Comparison of ENCODE assay signal across 8 cellular contexts in genomic region chr1:41268154-41268770, GRCh38. TPM values are rescaled to one million over a fixed set of nuclear protein-coding genes. Genes with fewer than 3 reads are reported as not detected.
DNase-seq lines count a peak whose midpoint lies in the region; ATAC-seq and TF ChIP-seq lines count a peak whose summit lies in the region.

No MANE protein-coding gene starts in this region.

- H3K27me3 ChIP-seq in DOHH2 (ENCODE audit: control insufficient read depth, low read length) (peaks cover 3% of the 10 kb centered on the region; the same call in 1 of the 2 replicates), MM.1S (replicated peaks; ENCODE audit: insufficient read depth, low read length) (no peaks in the 10 kb centered on the region), ovary (no peaks in the 10 kb centered on the region), thyroid gland (no peaks in the 10 kb centered on the region)

- WGBS in ovary, 3 donors = 10 to 13% (median 13%) methylated on average over 8 of the region's 8 CpGs
- 12 to 18% methylated on average over 5 to 8 of the region's 8 CpGs for WGBS in thyroid gland, 2 donors

- H3K27ac ChIP-seq in DOHH2 (ENCODE audit: low read depth, low read length) (no peak overlapping the region), MM.1S (ENCODE audit: low read length) (no peak overlapping the region), ovary (no peak overlapping the region), thyroid gland (no peak overlapping the region)

- intact Hi-C loops in ovary (cut with DNase I) (loop anchor here (2.0 to 5.0 kb wide), 2 partner anchors 149 kb away; no protein-coding TSS in a partner anchor), thyroid gland (cut with DNase I) (loop anchor here (2.0 kb wide), 1 partner anchor 149 kb away; no protein-coding TSS in a partner anchor)

- H3K4me3 ChIP-seq in DOHH2 (ENCODE audit: low read length) (no peak overlapping the region), MM.1S (ENCODE audit: low read length) (no peak overlapping the region), ovary (no peak overlapping the region), thyroid gland (replicated peaks in 1 of 3) (no peak overlapping the region)

- H3K4me2 ChIP-seq in DOHH2 (ENCODE audit: low read length) = no peak overlapping the region
- H3K4me2 ChIP-seq in MM.1S (ENCODE audit: low read depth, low read length) = peak overlapping the region; percentile 40; the same call in 1 of the 2 replicates

- TF ChIP-seq EP300 in ovary (IDR thresholded peaks at IDR 0.05) = no peak

- peak; percentile 48 for DNase-seq in MM.1S
- DNase-seq in SK-N-DZ (ENCODE audit: low spot score) = peak; percentile 64
- peak; percentile 37 for DNase-seq in activated gamma-delta T cell treated with anti-CD3 and anti-CD28 coated beads, Interleukin-2, amount 50 U/mL, for 16 hours (ENCODE audit: low read depth)
- peak; percentile 81 for DNase-seq in germinal center (ENCODE audit: low spot score)
- DNase-seq in ovary = peak; percentile 65 to 81 (median 78)
- DNase-seq in thyroid gland = peak; percentile 77 to 85

- H3K9me3 ChIP-seq in DOHH2 (ENCODE audit: control insufficient read depth, insufficient read depth, low read length) (no peaks in the 10 kb centered on the region), MM.1S (replicated peaks; ENCODE audit: insufficient read depth, low read length) (no peaks in the 10 kb centered on the region), ovary (no peaks in the 10 kb centered on the region), thyroid gland (no peaks in the 10 kb centered on the region)

- H3K36me3 ChIP-seq in DOHH2 (ENCODE audit: control insufficient read depth, low read length) (no peaks in the 10 kb centered on the region), MM.1S (replicated peaks; ENCODE audit: insufficient read depth, low read length) (no peaks in the 10 kb centered on the region), ovary (no peaks in the 10 kb centered on the region), thyroid gland (no peaks in the 10 kb centered on the region)

- TF ChIP-seq POLR2A in ovary (IDR thresholded peaks at IDR 0.05) (no peak), thyroid gland (IDR thresholded peaks at IDR 0.05) (no peak)

- ATAC-seq in GM21737 (IDR thresholded peaks at IDR 0.05; ENCODE audit: unreplicated experiment) = no peak

- H3K4me1 ChIP-seq in DOHH2 (ENCODE audit: control insufficient read depth, low read length) (no peaks in the 10 kb centered on the region), MM.1S (ENCODE audit: low read length) (no peaks in the 10 kb centered on the region), ovary (ENCODE audit: insufficient read depth) (no peaks in the 10 kb centered on the region), thyroid gland (peaks cover 0 to 3% of the 10 kb centered on the region in 2 donors)

- no peak overlapping the region for H3K9ac ChIP-seq in MM.1S (ENCODE audit: low read length)

- TF ChIP-seq CTCF in DOHH2 (IDR thresholded peaks at IDR 0.05; ENCODE audit: low read depth, low read length, poor library complexity, severe bottlenecking) (peak; percentile 95), MM.1S (IDR thresholded peaks at IDR 0.05; ENCODE audit: low read length) (peak; percentile 97), ovary (IDR thresholded peaks at IDR 0.05) (peak; percentile 89 to 94 (median 91)), thyroid gland (IDR thresholded peaks at IDR 0.05) (peak; percentile 93 to 98 (median 98))

- H4K20me1 ChIP-seq in DOHH2 (ENCODE audit: control insufficient read depth, insufficient read depth, low read depth, low read length) (no peaks in the 10 kb centered on the region), MM.1S (ENCODE audit: insufficient read depth, low read length) (no peaks in the 10 kb centered on the region)

- no peaks in the 10 kb centered on the region for H3K79me2 ChIP-seq in DOHH2 (ENCODE audit: control insufficient read depth, low read length)
- no peaks in the 10 kb centered on the region for H3K79me2 ChIP-seq in MM.1S (ENCODE audit: low read length)

- no peaks in the 10 kb centered on the region for H3K9me2 ChIP-seq in DOHH2 (replicated peaks; ENCODE audit: control insufficient read depth, low read length)
- no peaks in the 10 kb centered on the region for H3K9me2 ChIP-seq in MM.1S (replicated peaks; ENCODE audit: insufficient read depth, low read length)

- H3F3A ChIP-seq in DOHH2 (ENCODE audit: control insufficient read depth, insufficient read depth) (no peaks in the 10 kb centered on the region), MM.1S (ENCODE audit: insufficient read depth, low read length) (no peaks in the 10 kb centered on the region)

- 0 out of 2 replicates have a peak overlapping the region, but pooled peaks have one; percentile 22 for H2AFZ ChIP-seq in MM.1S (ENCODE audit: low read length)

RNA-seq across cellular contexts. Expression of gene SCMH1, which starts 26.2 kb away (rescaled TPM):
- 29.6 and 34.6 TPM in 2 replicates for polyA plus RNA-seq in SK-N-DZ (2014; cell fraction: cytosol; rRNA removed)
- 31.9 and 42.3 TPM in 2 replicates for polyA plus RNA-seq in SK-N-DZ (2014; cell fraction: nucleus; rRNA removed)
- total RNA-seq in ovary (10 to 100 TPM; 33.4 to 80.2 (median 53.2) TPM), thyroid gland (10 to 100 TPM; 30.6 to 93.0 (median 47.5) TPM)
- polyA plus RNA-seq in ovary = 10 to 100 TPM; 32.8 to 44.8 TPM
